8 cellular contexts compared by ENCODE assay signal in genomic region chr4:82898322-82899243, GRCh38. TPM values are rescaled to one million over a fixed set of nuclear protein-coding genes. Genes with fewer than 3 reads are reported as not detected.
DNase-seq lines count a peak whose midpoint lies in the region; ATAC-seq, FAIRE-seq and TF ChIP-seq lines count a peak whose summit lies in the region.

No MANE protein-coding gene starts in this region.

- POLR2A ChIA-PET in CD8-positive, alpha-beta memory T cell (lab: Charles Lee), result no interaction called here
- POLR2A ChIA-PET in activated CD8-positive, alpha-beta T cell treated with anti-CD3 and anti-CD28 coated beads, Interleukin-2, amount 10 ng/mL, durations not matched to agents 7 days and 5 days (lab: Charles Lee), result interaction anchor here (2.1 to 2.6 kb wide), 2 partner anchors 9 to 47 kb away, joined by 10 to 26 read pairs; partner anchors contain the start of gene SEC31A

- H3K27me3 Mint-ChIP-seq in CD8-positive, alpha-beta memory T cell, result no peaks in the 10 kb centered on the region
- no peaks in the 10 kb centered on the region for H3K27me3 Mint-ChIP-seq in HFFc6 (ENCODE audit: insufficient read depth)
- no peaks in the 10 kb centered on the region for H3K27me3 Mint-ChIP-seq in activated CD8-positive, alpha-beta T cell treated with anti-CD3 and anti-CD28 coated beads, Interleukin-2, amount 10 ng/mL, durations not matched to agents 7 days and 5 days (ENCODE audit: low read depth)

- H3K27ac Mint-ChIP-seq in CD8-positive, alpha-beta memory T cell, result peak overlapping the region in 2 of 8 donors; percentile 48 to 74
- no peak overlapping the region for H3K27ac Mint-ChIP-seq in HFFc6
- peak overlapping the region; percentile 28 for H3K27ac Mint-ChIP-seq in activated CD8-positive, alpha-beta T cell treated with anti-CD3 and anti-CD28 coated beads, Interleukin-2, amount 10 ng/mL, durations not matched to agents 7 days and 5 days

- H3K4me1 Mint-ChIP-seq in CD8-positive, alpha-beta memory T cell, result peaks cover 8 to 25% (median 14%) of the 10 kb centered on the region in 3 donors
- peaks cover 32% of the 10 kb centered on the region for H3K4me1 Mint-ChIP-seq in HFFc6 (ENCODE audit: low read depth)
- H3K4me1 Mint-ChIP-seq in activated CD8-positive, alpha-beta T cell treated with anti-CD3 and anti-CD28 coated beads, Interleukin-2, amount 10 ng/mL, durations not matched to agents 7 days and 5 days (ENCODE audit: low read depth), result peaks cover 42% of the 10 kb centered on the region

- H3K9me3 Mint-ChIP-seq in CD8-positive, alpha-beta memory T cell, result no peaks in the 10 kb centered on the region
- H3K9me3 Mint-ChIP-seq in HFFc6, result no peaks in the 10 kb centered on the region
- H3K9me3 Mint-ChIP-seq in activated CD8-positive, alpha-beta T cell treated with anti-CD3 and anti-CD28 coated beads, Interleukin-2, amount 10 ng/mL, durations not matched to agents 7 days and 5 days (ENCODE audit: insufficient read depth), result no peaks in the 10 kb centered on the region

- peak overlapping the region; percentile 98 for H3K27ac ChIP-seq in CD8-positive, alpha-beta memory T cell (ENCODE audit: low read depth, low read length)
- H3K27ac ChIP-seq in testis, result peak overlapping the region in 1 of 2 donors; percentile 99

- peak overlapping the region; percentile 97 for H3K4me3 ChIP-seq in CD8-positive, alpha-beta memory T cell (ENCODE audit: low read length)
- peak overlapping the region in 1 of 2 donors; percentile 72 for H3K4me3 ChIP-seq in testis

- CTCF ChIA-PET in CD8-positive, alpha-beta memory T cell (lab: Charles Lee), result interaction anchor here (1.4 to 2.9 kb wide), 2 partner anchors 46 to 112 kb away, joined by 6 to 10 read pairs; partner anchors contain the start of gene LIN54
- CTCF ChIA-PET in activated CD8-positive, alpha-beta T cell treated with anti-CD3 and anti-CD28 coated beads, Interleukin-2, amount 10 ng/mL, durations not matched to agents 7 days and 5 days (lab: Charles Lee), result interaction anchor here (1.1 to 3.1 kb wide), 9 partner anchors 9 to 382 kb away, joined by 3 to 48 read pairs (median 7); partner anchors contain the start of genes COPS4, LIN54 and SEC31A

- peaks cover 12 to 37% (median 14%) of the 10 kb centered on the region in 3 donors for H3K36me3 Mint-ChIP-seq in CD8-positive, alpha-beta memory T cell
- peaks cover 29% of the 10 kb centered on the region for H3K36me3 Mint-ChIP-seq in HFFc6 (ENCODE audit: low read depth)
- H3K36me3 Mint-ChIP-seq in activated CD8-positive, alpha-beta T cell treated with anti-CD3 and anti-CD28 coated beads, Interleukin-2, amount 10 ng/mL, durations not matched to agents 7 days and 5 days (ENCODE audit: low read depth), result peaks cover 26% of the 10 kb centered on the region

- H3K27me3 ChIP-seq in CD8-positive, alpha-beta memory T cell (ENCODE audit: insufficient read depth, low read length, poor library complexity, severe bottlenecking), result no peaks in the 10 kb centered on the region
- no peaks in the 10 kb centered on the region for H3K27me3 ChIP-seq in testis

- TF ChIP-seq POLR2A in testis (IDR thresholded peaks at IDR 0.05), result no peak

- no peak overlapping the region for H3K4me3 Mint-ChIP-seq in CD8-positive, alpha-beta memory T cell
- no peak overlapping the region for H3K4me3 Mint-ChIP-seq in HFFc6
- H3K4me3 Mint-ChIP-seq in activated CD8-positive, alpha-beta T cell treated with anti-CD3 and anti-CD28 coated beads, Interleukin-2, amount 10 ng/mL, durations not matched to agents 7 days and 5 days, result no peak overlapping the region

- ATAC-seq in activated CD8-positive, alpha-beta T cell treated with anti-CD3 and anti-CD28 coated beads, Interleukin-2, amount 10 ng/mL, durations not matched to agents 7 days and 5 days, result no peak
- ATAC-seq in HG03139 (IDR thresholded peaks at IDR 0.05; ENCODE audit: unreplicated experiment), result no peak
- no peak for ATAC-seq in GM18502 (IDR thresholded peaks at IDR 0.05; ENCODE audit: poor library complexity, unreplicated experiment)

- H3K4me1 ChIP-seq in CD8-positive, alpha-beta memory T cell (ENCODE audit: insufficient read depth, low read length), result peaks cover 34% of the 10 kb centered on the region
- peaks cover 15% of the 10 kb centered on the region for H3K4me1 ChIP-seq in testis

- intact Hi-C loops in testis (cut with DNase I; ENCODE audit: low total_unique reads), result loop anchor here (10.0 kb wide), 1 partner anchor 136 kb away; the partner anchor contains the start of gene COPS4

- TF ChIP-seq CTCF in HFFc6 (IDR thresholded peaks at IDR 0.05), result peak; percentile 73
- TF ChIP-seq CTCF in testis (IDR thresholded peaks at IDR 0.05), result peak in 2 of 3 experiments; percentile 16 to 39

- H3K36me3 ChIP-seq in CD8-positive, alpha-beta memory T cell (ENCODE audit: insufficient read depth, low read length), result peaks cover 6% of the 10 kb centered on the region
- no peaks in the 10 kb centered on the region for H3K36me3 ChIP-seq in testis (ENCODE audit: low read depth, missing control alignments)

- no peaks in the 10 kb centered on the region for H3K9me3 ChIP-seq in CD8-positive, alpha-beta memory T cell (ENCODE audit: low read length)
- no peaks in the 10 kb centered on the region for H3K9me3 ChIP-seq in testis

- no peak for DNase-seq in CD8-positive, alpha-beta memory T cell
- peak; percentile 88 for DNase-seq in HFFc6
- peak; percentile 49 for DNase-seq in activated CD8-positive, alpha-beta T cell treated with anti-CD3 and anti-CD28 coated beads, Interleukin-2, amount 10 ng/mL, durations not matched to agents 7 days and 5 days
- peak; percentile 54 for DNase-seq in testis
- no peak for DNase-seq in NCI-H2196 treated with DMSO at 0.1 percent for 48 hours (lab: John Stamatoyannopoulos, UW; ENCODE audit: unreplicated experiment)

- FAIRE-seq in islet of Langerhans (lab: Jason Lieb, UNC), result peak; percentile 93

- 32 to 36% methylated on average over 7 of the region's 7 CpGs for WGBS in testis, 2 donors

RNA-seq across cellular contexts. Expression of gene THAP9, which starts 2.0 kb away (rescaled TPM):
- total RNA-seq in CD8-positive, alpha-beta memory T cell, result 1 to 10 TPM; 1.6 to 2.3 TPM
- polyA plus RNA-seq in CD8-positive, alpha-beta memory T cell, result 2.0 TPM
- total RNA-seq in HFFc6 (2021; fragmentation: NEBNext Ultra II Directional; extraction: Animal tissue kit (Norgen Biotek cat#: 25700)), result 1 to 10 TPM in 5 of 6 experiments, under 1 TPM in 1; 0.87 to 2.2 (median 1.5) TPM
- 1 to 10 TPM; 3.1 to 3.3 TPM for total RNA-seq in activated CD8-positive, alpha-beta T cell treated with anti-CD3 and anti-CD28 coated beads, Interleukin-2, amount 10 ng/mL, durations not matched to agents 7 days and 5 days
- total RNA-seq in testis, result 10 to 100 TPM; 21.7 to 29.0 TPM
- 18.0 TPM for polyA plus RNA-seq in testis (ENCODE audit: insufficient read depth, low read depth, low replicate concordance)

RNA-seq across cellular contexts. Expression of gene SEC31A, which starts 7.6 kb away (rescaled TPM):
- 100 to 1,000 TPM in 1 of 2 experiments, 10 to 100 TPM in 1; 87.3 to 100 TPM for total RNA-seq in CD8-positive, alpha-beta memory T cell
- 129 TPM for polyA plus RNA-seq in CD8-positive, alpha-beta memory T cell
- total RNA-seq in HFFc6 (2021; fragmentation: NEBNext Ultra II Directional; extraction: Animal tissue kit (Norgen Biotek cat#: 25700)), result 100 to 1,000 TPM; 304 to 395 (median 384) TPM
- 100 to 1,000 TPM; 111 to 113 TPM for total RNA-seq in activated CD8-positive, alpha-beta T cell treated with anti-CD3 and anti-CD28 coated beads, Interleukin-2, amount 10 ng/mL, durations not matched to agents 7 days and 5 days
- total RNA-seq in testis, result 100 to 1,000 TPM; 168 to 191 TPM
- 131 TPM for polyA plus RNA-seq in testis (ENCODE audit: insufficient read depth, low read depth, low replicate concordance)

Comparison
In these comparisons a context has a peak if more than half of its experiments do, and no peak if none do; other contexts are left out.
1. DNase-seq: peak in HFFc6 (single experiment), activated CD8-positive, alpha-beta T cell treated with anti-CD3 and anti-CD28 coated beads, Interleukin-2, amount 10 ng/mL, durations not matched to agents 7 days and 5 days (single experiment) and testis (single experiment); none in CD8-positive, alpha-beta memory T cell (0 of 5) and NCI-H2196 treated with DMSO at 0.1 percent for 48 hours (single experiment).
2. RNA of gene THAP9, which starts 2.0 kb away (total RNA-seq): 21.7 to 29.0 TPM in testis; 3.1 to 3.3 TPM in activated CD8-positive, alpha-beta T cell treated with anti-CD3 and anti-CD28 coated beads, Interleukin-2, amount 10 ng/mL, durations not matched to agents 7 days and 5 days, 1.6 to 2.3 TPM in CD8-positive, alpha-beta memory T cell and 0.87 to 2.2 TPM in HFFc6; every median in the first group is over 4 times any median in the second.